17 cellular contexts compared by ENCODE assay signal in genomic region chr2:178756843-178757242, GRCh38. TPM values are rescaled to one million over a fixed set of nuclear protein-coding genes. Genes with fewer than 3 reads are reported as not detected.
A peak's percentile ranks its signal among the peaks of the same experiment; 100 is the strongest.
DNase-seq lines count a peak whose midpoint lies in the region; ATAC-seq and TF ChIP-seq lines count a peak whose summit lies in the region.
"Had no signal": no experiment of that assay in that cellular context is flagged by ENCODE, and none has a peak within 500 bp of the region (broad histone marks: within the 10 kb centered on the region; RNA-seq: fewer than 3 reads in every experiment).

No MANE protein-coding gene starts in this region.

- no peaks in the 10 kb centered on the region for H3K9me3 Mint-ChIP-seq in stimulated activated effector memory CD8-positive, alpha-beta T cell treated with anti-CD3 and anti-CD28 coated beads, Interleukin-12 subunit alpha, Interleukin-12 subunit beta, amount 100 ng/mL, for 72 hours
- H3K9me3 Mint-ChIP-seq in endodermal cell = no peaks in the 10 kb centered on the region
- H3K9me3 Mint-ChIP-seq: type B pancreatic cell had no signal

- peaks cover 94% of the 10 kb centered on the region for H3K36me3 ChIP-seq in right atrium auricular region
- peaks cover 98% of the 10 kb centered on the region for H3K36me3 ChIP-seq in endodermal cell (ENCODE audit: control insufficient read depth, insufficient read depth, low read length)
- H3K36me3 ChIP-seq: adrenal gland had no signal

- H3K4me3 ChIP-seq in right atrium auricular region = no peak overlapping the region
- no peak overlapping the region for H3K4me3 ChIP-seq in endodermal cell (ENCODE audit: low read length)
- H3K4me3 ChIP-seq: adrenal gland had no signal

- no peaks in the 10 kb centered on the region for H3K36me3 Mint-ChIP-seq in stimulated activated effector memory CD8-positive, alpha-beta T cell treated with anti-CD3 and anti-CD28 coated beads, Interleukin-12 subunit alpha, Interleukin-12 subunit beta, amount 100 ng/mL, for 72 hours
- H3K36me3 Mint-ChIP-seq in endodermal cell (ENCODE audit: low read depth) = peaks cover 72% of the 10 kb centered on the region
- H3K36me3 Mint-ChIP-seq: type B pancreatic cell had no signal

- H3K9me3 ChIP-seq in right atrium auricular region (no peaks in the 10 kb centered on the region), endodermal cell (ENCODE audit: control insufficient read depth, low read length) (no peaks in the 10 kb centered on the region)
- H3K9me3 ChIP-seq: adrenal gland had no signal

- peaks cover 0 to 4% of the 10 kb centered on the region in 2 donors for H3K4me1 ChIP-seq in right atrium auricular region
- H3K4me1 ChIP-seq in endodermal cell (ENCODE audit: control insufficient read depth, insufficient read depth, low read length) = no peaks in the 10 kb centered on the region
- H3K4me1 ChIP-seq: adrenal gland had no signal

- DNase-seq in Right ventricle myocardium inferior (ENCODE audit: missing footprints) (no peak), right atrium auricular region (ENCODE audit: low spot score) (no peak), SW 1271 (lab: John Stamatoyannopoulos, UW) (peak; percentile 8 to 54), glomerular visceral epithelial cell (ENCODE audit: extremely low spot score) (peak; percentile 13), ecto neural progenitor cell (ENCODE audit: low spot score) (no peak), germinal center (ENCODE audit: low spot score) (no peak), endodermal cell (no peak)
- no peak for DNase-seq in stimulated activated effector memory CD8-positive, alpha-beta T cell treated with anti-CD3 and anti-CD28 coated beads, Interleukin-12 subunit alpha, Interleukin-12 subunit beta, amount 100 ng/mL, for 72 hours (ENCODE audit: low spot score in 2 of 2)
- DNase-seq: activated CD8-positive, alpha-beta memory T cell treated with anti-CD3 and anti-CD28 coated beads, Interleukin-2, amount 50 U/mL, for 4 hours; adrenal gland; DMS153; effector CD4-positive, alpha-beta T cell; NCI-H2171 treated with DMSO at 0.1 percent for 48 hours; RPMI8226 had no signal

- intact Hi-C loops in Right ventricle myocardium inferior (cut with DNase I) = no loop called here

- no peaks in the 10 kb centered on the region for H3K27me3 Mint-ChIP-seq in endodermal cell (ENCODE audit: insufficient read depth)
- H3K27me3 Mint-ChIP-seq: type B pancreatic cell had no signal

- no peak overlapping the region for H3K4me3 Mint-ChIP-seq in stimulated activated effector memory CD8-positive, alpha-beta T cell treated with anti-CD3 and anti-CD28 coated beads, Interleukin-12 subunit alpha, Interleukin-12 subunit beta, amount 100 ng/mL, for 72 hours
- H3K4me3 Mint-ChIP-seq in endodermal cell = no peak overlapping the region
- H3K4me3 Mint-ChIP-seq: type B pancreatic cell had no signal

- H3K27ac ChIP-seq in right atrium auricular region = no peak overlapping the region
- H3K27ac ChIP-seq in endodermal cell (ENCODE audit: low read depth, low read length) = no peak overlapping the region
- H3K27ac ChIP-seq: adrenal gland, VCaP had no signal

- ATAC-seq in Right ventricle myocardium inferior = peak; percentile 68
- peak; percentile 8 for ATAC-seq in stimulated activated effector memory CD8-positive, alpha-beta T cell treated with anti-CD3 and anti-CD28 coated beads, Interleukin-12 subunit alpha, Interleukin-12 subunit beta, amount 100 ng/mL, for 72 hours
- ATAC-seq: sciatic nerve had no signal

- no peak for TF ChIP-seq CTCF in right atrium auricular region (IDR thresholded peaks at IDR 0.05)
- TF ChIP-seq CTCF in endodermal cell (conservative IDR thresholded peaks at IDR 0.05) = no peak

- H3K27me3 ChIP-seq in right atrium auricular region (no peaks in the 10 kb centered on the region), endodermal cell (ENCODE audit: control insufficient read depth, insufficient read depth, low read length, poor library complexity, severe bottlenecking) (no peaks in the 10 kb centered on the region)
- H3K27me3 ChIP-seq: adrenal gland had no signal

- H3K27ac Mint-ChIP-seq in stimulated activated effector memory CD8-positive, alpha-beta T cell treated with anti-CD3 and anti-CD28 coated beads, Interleukin-12 subunit alpha, Interleukin-12 subunit beta, amount 100 ng/mL, for 72 hours = no peak overlapping the region
- H3K27ac Mint-ChIP-seq in endodermal cell = no peak overlapping the region
- H3K27ac Mint-ChIP-seq: type B pancreatic cell had no signal

- 89 to 92% methylated on average over 1 of the region's 2 CpGs for WGBS in endodermal cell (ENCODE audit: insufficient coverage in 1 of 2, insufficient read length in 1 of 2), 2 experiments

- H3K9ac ChIP-seq in endodermal cell (ENCODE audit: extremely low read depth, low read length, poor library complexity, severe bottlenecking) = no peak overlapping the region

- H3K4me1 Mint-ChIP-seq in stimulated activated effector memory CD8-positive, alpha-beta T cell treated with anti-CD3 and anti-CD28 coated beads, Interleukin-12 subunit alpha, Interleukin-12 subunit beta, amount 100 ng/mL, for 72 hours = no peaks in the 10 kb centered on the region
- no peaks in the 10 kb centered on the region for H3K4me1 Mint-ChIP-seq in endodermal cell

RNA-seq across cellular contexts. Expression of gene TTN, which starts 50.4 kb away (rescaled TPM):
- total RNA-seq in Right ventricle myocardium inferior (3,032 TPM), right atrium auricular region (1,000 to 10,000 TPM; 1,330 to 3,257 TPM), endodermal cell (100 to 1,000 TPM; 101 to 118 TPM)
- 3.1 TPM for polyA plus RNA-seq in endodermal cell (2013, experiment 1 of 2)
- 2.8 TPM for polyA plus RNA-seq in endodermal cell (2013, experiment 2 of 2)

Comparison
In these comparisons a context has a peak if more than half of its experiments do, and no peak if none do; other contexts are left out.
1. DNase-seq: peak in SW 1271 (2 of 2) and glomerular visceral epithelial cell (single experiment); none in Right ventricle myocardium inferior (single experiment), right atrium auricular region (single experiment), stimulated activated effector memory CD8-positive, alpha-beta T cell treated with anti-CD3 and anti-CD28 coated beads, Interleukin-12 subunit alpha, Interleukin-12 subunit beta, amount 100 ng/mL, for 72 hours (0 of 2), ecto neural progenitor cell (single experiment), germinal center (single experiment) and endodermal cell (single experiment).
2. RNA of gene TTN, which starts 50.4 kb away (total RNA-seq): 1,330 to 3,257 TPM in right atrium auricular region and 3,032 TPM in Right ventricle myocardium inferior (single experiment); 101 to 118 TPM in endodermal cell; every median in the first group is over 10 times any median in the second.